In the genomic region with DNA sequence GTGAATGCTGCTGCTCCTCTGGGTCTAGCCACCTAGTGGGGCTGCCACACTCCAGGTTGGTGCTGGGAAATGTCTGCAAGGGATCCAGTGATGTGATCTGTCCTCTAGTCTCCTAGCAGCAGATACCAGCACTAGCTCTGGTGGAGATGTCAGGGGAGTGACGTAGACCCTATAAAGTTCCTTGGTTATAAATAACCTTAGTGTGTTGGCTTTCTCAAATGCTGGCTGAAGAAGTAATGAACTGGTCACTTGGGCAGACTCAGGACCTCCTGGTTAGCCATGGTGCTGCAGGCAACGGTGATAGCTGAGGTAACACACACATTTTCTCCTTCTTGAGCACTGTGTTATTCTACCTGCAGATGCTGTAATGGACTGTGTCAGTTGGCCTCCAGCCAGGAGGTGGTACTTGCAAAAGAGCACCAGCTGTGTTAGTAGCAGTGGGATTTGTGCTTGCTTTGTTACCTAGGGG, we compare ENCODE assay signal across 21 cellular contexts. TPM values are rescaled to one million over a fixed set of nuclear protein-coding genes. Genes with fewer than 3 reads are reported as not detected.
DNase-seq lines count a peak whose midpoint lies in the region; TF ChIP-seq lines count a peak whose summit lies in the region.
"Had no signal": no experiment of that assay in that cellular context is flagged by ENCODE, and none has a peak within 500 bp of the region (broad histone marks: within the 10 kb centered on the region; RNA-seq: fewer than 3 reads in every experiment).

No MANE protein-coding gene starts in this region.

- DNase-seq in NCI-H524 (lab: John Stamatoyannopoulos, UW) (peak; percentile 30 to 76), NCI-H524 treated with DMSO at 0.1 percent for 48 hours (lab: John Stamatoyannopoulos, UW) (no peak), NCI-H1694 (lab: John Stamatoyannopoulos, UW) (peak; percentile 25), astrocyte of the spinal cord (ENCODE audit: low read depth, low spot score) (peak; percentile 33), ureter (ENCODE audit: low spot score) (peak; percentile 46), SHP77 treated with DMSO at 0.1 percent for 48 hours (lab: John Stamatoyannopoulos, UW) (no peak), GM13976 (ENCODE audit: low spot score) (no peak)
- no peak for DNase-seq in stimulated activated naive CD4-positive, alpha-beta T cell treated with Interleukin-2 at 50 U/mL for 16 hours (lab: John Stamatoyannopoulos, UW)
- DNase-seq: activated B cell treated with CpG ODN at 0.5 μM for 24 hours; amygdala; mesendoderm; NCI-H526 treated with DMSO at 0.1 percent for 48 hours; right lobe of liver; RPMI8226; stimulated activated CD4-positive, alpha-beta T cell treated with anti-CD3 and anti-CD28 coated beads, Interleukin-1b, Interleukin-23, amount 100 ng/mL, for 48 hours; T-helper 1 cell had no signal

- H3K4me3 ChIP-seq in astrocyte of the spinal cord (ENCODE audit: low read depth, low read length) = no peak overlapping the region
- H3K4me3 ChIP-seq: hepatocyte, right lobe of liver had no signal

- in situ Hi-C loops in astrocyte of the spinal cord (cut with HindIII; ENCODE audit: low sequenced_read_pairs) (no loop called here), GM13976 (cut with MboI; ENCODE audit: low sequenced_read_pairs, unreplicated experiment) (no loop called here)

- TF ChIP-seq CTCF in astrocyte of the spinal cord (IDR thresholded peaks at IDR 0.05; ENCODE audit: low read depth, low read length) (no peak), GM13976 (IDR thresholded peaks at IDR 0.05; ENCODE audit: borderline replicate concordance, control extremely low read depth, extremely low read depth, insufficient read depth, missing control alignments) (no peak)

RNA-seq across cellular contexts. Expression of a gene that starts 35.5 kb away (rescaled TPM):
- 0.73 TPM for total RNA-seq in ureter
- total RNA-seq: activated B cell treated with CpG ODN at 0.5 μM for 24 hours; activated T-helper 17 cell treated with anti-CD3 and anti-CD28 coated beads, Interleukin-2, amount 50 U/mL, for 72 hours; HepG2; kidney epithelial cell; subcutaneous adipose tissue had no signal

Comparison
In these comparisons a context has a peak if more than half of its experiments do, and no peak if none do; other contexts are left out.
1. DNase-seq: peak in NCI-H524 (2 of 2), NCI-H1694 (single experiment), astrocyte of the spinal cord (single experiment) and ureter (single experiment); none in NCI-H524 treated with DMSO at 0.1 percent for 48 hours (single experiment), stimulated activated naive CD4-positive, alpha-beta T cell treated with Interleukin-2 at 50 U/mL for 16 hours (single experiment), SHP77 treated with DMSO at 0.1 percent for 48 hours (single experiment) and GM13976 (single experiment).